Comparison of ENCODE assay signal across 8 cellular contexts in genomic region chr4:52751349-52751911, GRCh38. TPM values are rescaled to one million over a fixed set of nuclear protein-coding genes. Genes with fewer than 3 reads are reported as not detected.
A peak's percentile ranks its signal among the peaks of the same experiment; 100 is the strongest.
DNase-seq lines count a peak whose midpoint lies in the region; ATAC-seq lines count a peak whose summit lies in the region.

A gene with protein sequence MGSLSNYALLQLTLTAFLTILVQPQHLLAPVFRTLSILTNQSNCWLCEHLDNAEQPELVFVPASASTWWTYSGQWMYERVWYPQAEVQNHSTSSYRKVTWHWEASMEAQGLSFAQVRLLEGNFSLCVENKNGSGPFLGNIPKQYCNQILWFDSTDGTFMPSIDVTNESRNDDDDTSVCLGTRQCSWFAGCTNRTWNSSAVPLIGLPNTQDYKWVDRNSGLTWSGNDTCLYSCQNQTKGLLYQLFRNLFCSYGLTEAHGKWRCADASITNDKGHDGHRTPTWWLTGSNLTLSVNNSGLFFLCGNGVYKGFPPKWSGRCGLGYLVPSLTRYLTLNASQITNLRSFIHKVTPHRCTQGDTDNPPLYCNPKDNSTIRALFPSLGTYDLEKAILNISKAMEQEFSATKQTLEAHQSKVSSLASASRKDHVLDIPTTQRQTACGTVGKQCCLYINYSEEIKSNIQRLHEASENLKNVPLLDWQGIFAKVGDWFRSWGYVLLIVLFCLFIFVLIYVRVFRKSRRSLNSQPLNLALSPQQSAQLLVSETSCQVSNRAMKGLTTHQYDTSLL (minus strand): TSS chr4:52751425. CDS start chr4:52745520, 5,905 bp downstream.

- intact Hi-C loops in activated naive CD4-positive, alpha-beta T cell treated with anti-CD3 and anti-CD28 coated beads for 36 hours (cut with micrococcal nuclease) = no loop called here
- intact Hi-C loops in Right ventricle myocardium inferior (cut with DNase I) = loop anchor here (2.0 kb wide), 1 partner anchor 117 kb away; no protein-coding TSS in a partner anchor

- DNase-seq in activated naive CD4-positive, alpha-beta T cell treated with anti-CD3 and anti-CD28 coated beads for 36 hours = peak; percentile 8
- no peak for DNase-seq in activated naive CD4-positive, alpha-beta T cell treated with anti-CD3 and anti-CD28 coated beads, Interleukin-2, amount 50 U/mL, for 16 hours
- peak in 1 of 2 donors; percentile 1 for DNase-seq in activated T-cell treated with anti-CD3 and anti-CD28 coated beads, Interleukin-2, amount 50 U/mL, for 72 hours
- peak; percentile 80 for DNase-seq in Right ventricle myocardium inferior (ENCODE audit: missing footprints)
- peak; percentile 21 for DNase-seq in occipital lobe (lab: John Stamatoyannopoulos, UW)
- no peak for DNase-seq in NCI-H187 treated with DMSO at 0.1 percent for 48 hours (lab: John Stamatoyannopoulos, UW)

- CTCF ChIA-PET in activated naive CD4-positive, alpha-beta T cell treated with anti-CD3 and anti-CD28 coated beads for 36 hours (lab: Charles Lee) = no interaction called here

- H3K27me3 Mint-ChIP-seq in activated naive CD4-positive, alpha-beta T cell treated with anti-CD3 and anti-CD28 coated beads for 36 hours (ENCODE audit: low read depth) = peaks cover 57% of the 10 kb centered on the region
- H3K27me3 Mint-ChIP-seq in activated T-cell treated with anti-CD3 and anti-CD28 coated beads, Interleukin-2, amount 50 U/mL, for 72 hours (ENCODE audit: low read depth) = peaks cover 66% of the 10 kb centered on the region

- H3K27ac Mint-ChIP-seq in activated naive CD4-positive, alpha-beta T cell treated with anti-CD3 and anti-CD28 coated beads for 36 hours = no peak within 1 kb of the TSS
- no peak within 1 kb of the TSS for H3K27ac Mint-ChIP-seq in activated T-cell treated with anti-CD3 and anti-CD28 coated beads, Interleukin-2, amount 50 U/mL, for 72 hours

- H3K36me3 Mint-ChIP-seq in activated naive CD4-positive, alpha-beta T cell treated with anti-CD3 and anti-CD28 coated beads for 36 hours (ENCODE audit: low read depth) = no peaks in the 10 kb centered on the region
- peaks cover 2 to 3% of the 10 kb centered on the region in 2 donors for H3K36me3 Mint-ChIP-seq in activated T-cell treated with anti-CD3 and anti-CD28 coated beads, Interleukin-2, amount 50 U/mL, for 72 hours (ENCODE audit: insufficient read depth in 2 of 2)

- H3K4me1 Mint-ChIP-seq in activated naive CD4-positive, alpha-beta T cell treated with anti-CD3 and anti-CD28 coated beads for 36 hours (ENCODE audit: low read depth) = peaks cover 10% of the 10 kb centered on the region
- peaks cover 5% of the 10 kb centered on the region for H3K4me1 Mint-ChIP-seq in activated T-cell treated with anti-CD3 and anti-CD28 coated beads, Interleukin-2, amount 50 U/mL, for 72 hours (ENCODE audit: low read depth)

- H3K9me3 Mint-ChIP-seq in activated naive CD4-positive, alpha-beta T cell treated with anti-CD3 and anti-CD28 coated beads for 36 hours = no peaks in the 10 kb centered on the region
- H3K9me3 Mint-ChIP-seq in activated T-cell treated with anti-CD3 and anti-CD28 coated beads, Interleukin-2, amount 50 U/mL, for 72 hours = no peaks in the 10 kb centered on the region

- H3K4me3 Mint-ChIP-seq in activated naive CD4-positive, alpha-beta T cell treated with anti-CD3 and anti-CD28 coated beads for 36 hours = peak within 1 kb of the TSS; percentile 66
- H3K4me3 Mint-ChIP-seq in activated T-cell treated with anti-CD3 and anti-CD28 coated beads, Interleukin-2, amount 50 U/mL, for 72 hours = peak within 1 kb of the TSS; percentile 70 to 82

- ATAC-seq in activated T-cell treated with anti-CD3 and anti-CD28 coated beads, Interleukin-2, amount 50 U/mL, for 72 hours (replicated peaks in 1 of 2) = peak; percentile 31 to 41
- ATAC-seq in Right ventricle myocardium inferior (peak; percentile 87), GM21619 (IDR thresholded peaks at IDR 0.05; ENCODE audit: unreplicated experiment) (no peak), GM18502 (IDR thresholded peaks at IDR 0.05; ENCODE audit: poor library complexity, unreplicated experiment) (no peak)

RNA-seq across cellular contexts. Expression of the gene that starts here (rescaled TPM):
- total RNA-seq in activated naive CD4-positive, alpha-beta T cell treated with anti-CD3 and anti-CD28 coated beads for 36 hours = under 1 TPM; 0.14 to 0.32 TPM
- under 1 TPM in 1 of 2 donors, not detected in 1; 0.09 TPM for total RNA-seq in activated T-cell treated with anti-CD3 and anti-CD28 coated beads, Interleukin-2, amount 50 U/mL, for 72 hours
- total RNA-seq in Right ventricle myocardium inferior = 5.3 TPM
- total RNA-seq in occipital lobe = 1.9 TPM

Comparison
In these comparisons a context has a peak if more than half of its experiments do, and no peak if none do; other contexts are left out.
1. Peak in DNase-seq in activated naive CD4-positive, alpha-beta T cell treated with anti-CD3 and anti-CD28 coated beads for 36 hours; RNA of the gene not detected or under 1 TPM.
2. Peak in ATAC-seq in activated T-cell treated with anti-CD3 and anti-CD28 coated beads, Interleukin-2, amount 50 U/mL, for 72 hours; RNA of the gene not detected or under 1 TPM.
3. DNase-seq: peak in Right ventricle myocardium inferior (single experiment) and occipital lobe (single experiment); none in activated naive CD4-positive, alpha-beta T cell treated with anti-CD3 and anti-CD28 coated beads, Interleukin-2, amount 50 U/mL, for 16 hours (single experiment) and NCI-H187 treated with DMSO at 0.1 percent for 48 hours (single experiment).